12 cellular contexts compared by ENCODE assay signal in the genomic region with DNA sequence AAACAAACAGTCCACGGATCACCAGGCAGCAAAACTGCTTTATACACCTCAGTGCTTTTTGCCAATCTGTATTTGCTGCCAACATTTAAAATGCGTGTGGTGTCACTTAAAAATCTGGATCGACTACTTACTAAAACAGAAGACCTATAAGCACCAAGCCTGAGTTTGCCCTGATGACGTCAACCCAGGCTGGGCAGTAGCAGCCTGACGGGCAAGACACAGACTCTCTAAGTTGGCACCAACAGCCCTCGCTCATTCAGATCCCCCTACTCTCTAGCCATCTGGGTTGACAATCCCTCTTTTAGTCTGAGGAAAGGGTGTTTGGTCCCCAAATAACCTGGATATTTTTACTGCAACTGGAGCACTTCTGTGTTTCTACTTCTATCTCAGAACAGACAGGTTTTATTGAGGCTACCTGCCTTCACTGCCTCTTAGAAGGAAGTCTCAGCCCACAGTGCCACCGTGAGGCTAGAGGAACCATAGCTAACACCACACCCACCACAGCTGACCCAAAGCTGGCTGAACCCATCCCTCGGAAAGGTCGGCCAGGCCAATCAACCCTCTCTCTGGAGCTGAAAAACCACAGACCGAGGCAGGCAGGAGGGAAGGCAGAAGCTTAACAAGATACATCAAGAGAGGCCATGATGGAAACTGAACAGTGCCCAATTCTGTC. TPM values are rescaled to one million over a fixed set of nuclear protein-coding genes. Genes with fewer than 3 reads are reported as not detected.
A peak's percentile ranks its signal among the peaks of the same experiment; 100 is the strongest.
DNase-seq lines count a peak whose midpoint lies in the region; TF ChIP-seq lines count a peak whose summit lies in the region.
"Had no signal": no experiment of that assay in that cellular context is flagged by ENCODE, and none has a peak within 500 bp of the region (broad histone marks: within the 10 kb centered on the region; RNA-seq: fewer than 3 reads in every experiment).

No MANE protein-coding gene starts in this region.

- TF ChIP-seq RAD21 in neural cell (conservative IDR thresholded peaks at IDR 0.05) = peak; percentile 11

- peaks cover 29% of the 10 kb centered on the region for H3K36me3 ChIP-seq in GM06990 (ENCODE audit: control insufficient read depth, insufficient read depth, low read length)
- H3K36me3 ChIP-seq in OCI-LY7 (ENCODE audit: insufficient read depth, low read length) = peaks cover 97% of the 10 kb centered on the region
- peaks cover 9% of the 10 kb centered on the region for H3K36me3 ChIP-seq in neural cell (ENCODE audit: insufficient read depth, low read length)

- H2AFZ ChIP-seq in OCI-LY7 (ENCODE audit: low read length) = no peak overlapping the region
- no peak overlapping the region for H2AFZ ChIP-seq in neural cell (ENCODE audit: low read depth, low read length)

- peaks cover 38% of the 10 kb centered on the region for H3K4me1 Mint-ChIP-seq in activated T-cell treated with anti-CD3 and anti-CD28 coated beads, Interleukin-2, amount 50 U/mL, for 24 hours (ENCODE audit: low read depth)

- TF ChIP-seq EP300 in neural cell (conservative IDR thresholded peaks at IDR 0.05; ENCODE audit: poor library complexity, severe bottlenecking) = no peak

- TF ChIP-seq POLR2A in lower leg skin (IDR thresholded peaks at IDR 0.05) = no peak

- H3K36me3 Mint-ChIP-seq in activated T-cell treated with anti-CD3 and anti-CD28 coated beads, Interleukin-2, amount 50 U/mL, for 24 hours (ENCODE audit: low read depth) = peaks cover 93% of the 10 kb centered on the region

- peaks cover 70% of the 10 kb centered on the region for H3K79me2 ChIP-seq in OCI-LY7 (ENCODE audit: insufficient read depth, low read depth, low read length)
- H3K79me2 ChIP-seq in neural cell (replicated peaks; ENCODE audit: insufficient read depth, low read length) = peaks cover 29% of the 10 kb centered on the region

- H4K20me1 ChIP-seq in OCI-LY7 (ENCODE audit: insufficient read depth, low read length) (peaks cover 15% of the 10 kb centered on the region; the same call in 1 of the 2 replicates), neural cell (ENCODE audit: insufficient read depth) (peaks cover 3% of the 10 kb centered on the region)

- TF ChIP-seq CTCF in GM06990 (IDR thresholded peaks at IDR 0.05; ENCODE audit: insufficient read depth, low read length, poor library complexity, severe bottlenecking) = peak; percentile 25
- peak; percentile 61 for TF ChIP-seq CTCF in OCI-LY7 (conservative IDR thresholded peaks at IDR 0.05; ENCODE audit: low read length)
- no peak for TF ChIP-seq CTCF in neural cell (IDR thresholded peaks at IDR 0.05; ENCODE audit: poor library complexity, severe bottlenecking)
- no peak for TF ChIP-seq CTCF in lower leg skin (IDR thresholded peaks at IDR 0.05)

- H3F3A ChIP-seq in neural cell (ENCODE audit: insufficient read depth, low read length, poor library complexity, severe bottlenecking) = no peaks in the 10 kb centered on the region

- H3K4me1 ChIP-seq in OCI-LY7 (ENCODE audit: insufficient read depth, low read length, poor library complexity, severe bottlenecking) = peaks cover 13% of the 10 kb centered on the region

- no peaks in the 10 kb centered on the region for H3K27me3 Mint-ChIP-seq in activated T-cell treated with anti-CD3 and anti-CD28 coated beads, Interleukin-2, amount 50 U/mL, for 24 hours
- H3K27me3 Mint-ChIP-seq: activated naive CD8-positive, alpha-beta T cell treated with anti-CD3 and anti-CD28 coated beads, Interleukin-2, amount 50 U/mL, for 24 hours had no signal

- no peak overlapping the region for H3K4me3 Mint-ChIP-seq in activated T-cell treated with anti-CD3 and anti-CD28 coated beads, Interleukin-2, amount 50 U/mL, for 24 hours
- H3K4me3 Mint-ChIP-seq: activated naive CD8-positive, alpha-beta T cell treated with anti-CD3 and anti-CD28 coated beads, Interleukin-2, amount 50 U/mL, for 24 hours had no signal

- intact Hi-C loops in OCI-LY7 (cut with micrococcal nuclease; ENCODE audit: unreplicated experiment) (no loop called here), lower leg skin (cut with DNase I; ENCODE audit: low total_unique reads) (no loop called here)

- no peak overlapping the region for H3K4me2 ChIP-seq in OCI-LY7 (ENCODE audit: low read length)
- no peak overlapping the region for H3K4me2 ChIP-seq in neural cell (ENCODE audit: low read length)

- no peaks in the 10 kb centered on the region for H3K9me3 ChIP-seq in OCI-LY7 (ENCODE audit: low read length)
- no peaks in the 10 kb centered on the region for H3K9me3 ChIP-seq in neural cell (ENCODE audit: low read length)
- H3K9me3 ChIP-seq: heart right ventricle had no signal

- H3K9me2 ChIP-seq in OCI-LY7 (ENCODE audit: insufficient read depth, low read length) (no peaks in the 10 kb centered on the region), neural cell (ENCODE audit: insufficient read depth, low read length) (no peaks in the 10 kb centered on the region)

- 42 to 45% methylated on average over 10 of the region's 10 CpGs for WGBS in lower leg skin, 2 donors

- DNase-seq in GM06990 (ENCODE audit: extremely low read depth, insufficient read length) = no peak
- peak; percentile 11 for DNase-seq in OCI-LY7 (ENCODE audit: low spot score)
- DNase-seq in fibroblast of peridontal ligament (ENCODE audit: extremely low read depth) = peak; percentile 44
- DNase-seq in activated T-cell treated with anti-CD3 and anti-CD28 coated beads, Interleukin-2, amount 50 U/mL, for 24 hours = no peak
- no peak for DNase-seq in lower leg skin (ENCODE audit: low spot score in 2 of 2)
- DNase-seq in activated T-cell treated with anti-CD3 and anti-CD28 coated beads, Interleukin-2, amount 50 U/mL, for 48 hours = no peak
- DNase-seq in NCI-H2081 treated with DMSO at 0.1 percent for 48 hours (lab: John Stamatoyannopoulos, UW) = no peak
- DNase-seq: activated naive CD8-positive, alpha-beta T cell treated with anti-CD3 and anti-CD28 coated beads, Interleukin-2, amount 50 U/mL, for 24 hours; heart right ventricle; NCI-H2227 treated with DMSO at 0.1 percent for 48 hours; retina had no signal

- H3K9ac ChIP-seq in neural cell (ENCODE audit: low read length) = no peak overlapping the region

- H3K27me3 ChIP-seq in GM06990 (replicated peaks; ENCODE audit: control insufficient read depth, insufficient read depth, low read length) (no peaks in the 10 kb centered on the region), neural cell (ENCODE audit: insufficient read depth, low read depth, low read length) (no peaks in the 10 kb centered on the region)
- H3K27me3 ChIP-seq: heart right ventricle had no signal

- CTCF ChIA-PET in OCI-LY7 (lab: Charles Lee; ENCODE audit: unreplicated experiment) = no interaction called here

- no TSS peak for BruUV-seq in OCI-LY7 (replicated peaks; lab: Mats Ljungman, UMichigan)

- POLR2A ChIA-PET in OCI-LY7 (lab: Charles Lee) = interaction anchor here (0.7 kb wide), 1 partner anchor 77 kb away, joined by 3 read pairs; no protein-coding TSS in a partner anchor

- no peaks in the 10 kb centered on the region for H3K9me3 Mint-ChIP-seq in activated T-cell treated with anti-CD3 and anti-CD28 coated beads, Interleukin-2, amount 50 U/mL, for 24 hours
- H3K9me3 Mint-ChIP-seq: activated naive CD8-positive, alpha-beta T cell treated with anti-CD3 and anti-CD28 coated beads, Interleukin-2, amount 50 U/mL, for 24 hours had no signal

- H3K27ac ChIP-seq in OCI-LY7 (ENCODE audit: low read depth, low read length, poor library complexity, severe bottlenecking) = no peak overlapping the region
- H3K27ac ChIP-seq in neural cell (ENCODE audit: low read length) = no peak overlapping the region
- H3K27ac ChIP-seq: heart right ventricle had no signal

- H3K27ac Mint-ChIP-seq in activated T-cell treated with anti-CD3 and anti-CD28 coated beads, Interleukin-2, amount 50 U/mL, for 24 hours = no peak overlapping the region
- H3K27ac Mint-ChIP-seq: activated naive CD8-positive, alpha-beta T cell treated with anti-CD3 and anti-CD28 coated beads, Interleukin-2, amount 50 U/mL, for 24 hours had no signal

- H3K4me3 ChIP-seq in GM06990 (replicated peaks; ENCODE audit: low read depth, low read length) (no peak overlapping the region), OCI-LY7 (ENCODE audit: low read depth, low read length, poor library complexity, severe bottlenecking) (no peak overlapping the region), neural cell (ENCODE audit: low read length) (no peak overlapping the region), lower leg skin (ENCODE audit: low read depth, poor library complexity, severe bottlenecking) (no peak overlapping the region)
- H3K4me3 ChIP-seq: heart right ventricle had no signal

TF ChIP-seq in neural cell, 6 proteins besides CTCF, POLR2A, EP300 and RAD21 (continues in another document):
- no peak for TF ChIP-seq EZH2 (IDR thresholded peaks at IDR 0.05; ENCODE audit: borderline replicate concordance, insufficient read depth, low read length, poor library complexity, severe bottlenecking)

RNA-seq across cellular contexts. Expression of a gene that starts 6.9 kb away (rescaled TPM):
- 111 and 113 TPM in 2 replicates for total RNA-seq in OCI-LY7 (2014; rRNA removed; shearing (Covaris generic))
- total RNA-seq in OCI-LY7 (2022) (229 and 288 TPM in 2 replicates), lower leg skin (10 to 100 TPM; 16.2 to 29.8 (median 20.8) TPM)
- 204 and 248 TPM in 2 replicates for polyA plus RNA-seq in neural cell
- 157 TPM in 2 replicates for polyA minus RNA-seq in neural cell

RNA-seq across cellular contexts. Expression of a gene that starts 7.0 kb away (rescaled TPM):
- total RNA-seq in OCI-LY7 (2014; rRNA removed; shearing (Covaris generic)) = 72.4 and 104 TPM in 2 replicates
- total RNA-seq in OCI-LY7 (2022) (53.3 and 63.9 TPM in 2 replicates), lower leg skin (10 to 100 TPM; 11.3 to 41.0 (median 21.9) TPM)
- 74.4 and 96.7 TPM in 2 replicates for polyA plus RNA-seq in neural cell
- 41.6 and 57.2 TPM in 2 replicates for polyA minus RNA-seq in neural cell

RNA-seq across cellular contexts. Expression of a gene that starts 37.4 kb away (rescaled TPM):
- 12.9 and 13.8 TPM in 2 replicates for total RNA-seq in OCI-LY7 (2014; rRNA removed; shearing (Covaris generic))
- total RNA-seq in OCI-LY7 (2022) (23.4 and 25.2 TPM in 2 replicates), lower leg skin (10 to 100 TPM in 1 of 4 donors, 1 to 10 TPM in 3; 4.6 to 13.9 (median 7.4) TPM)
- polyA plus RNA-seq in neural cell = 22.7 and 25.3 TPM in 2 replicates
- polyA minus RNA-seq in neural cell = 14.2 and 20.7 TPM in 2 replicates

Comparison
In these comparisons a context has a peak if more than half of its experiments do, and no peak if none do; other contexts are left out.
1. DNase-seq: peak in OCI-LY7 (single experiment) and fibroblast of peridontal ligament (single experiment); none in GM06990 (single experiment), activated T-cell treated with anti-CD3 and anti-CD28 coated beads, Interleukin-2, amount 50 U/mL, for 24 hours (single experiment), lower leg skin (0 of 2), activated T-cell treated with anti-CD3 and anti-CD28 coated beads, Interleukin-2, amount 50 U/mL, for 48 hours (0 of 2) and NCI-H2081 treated with DMSO at 0.1 percent for 48 hours (single experiment).
2. CTCF ChIP-seq: peak in GM06990 (single experiment) and OCI-LY7 (single experiment); none in neural cell (single experiment) and lower leg skin (0 of 3).